Comparison of ENCODE assay signal across 27 cellular contexts in the genomic region with DNA sequence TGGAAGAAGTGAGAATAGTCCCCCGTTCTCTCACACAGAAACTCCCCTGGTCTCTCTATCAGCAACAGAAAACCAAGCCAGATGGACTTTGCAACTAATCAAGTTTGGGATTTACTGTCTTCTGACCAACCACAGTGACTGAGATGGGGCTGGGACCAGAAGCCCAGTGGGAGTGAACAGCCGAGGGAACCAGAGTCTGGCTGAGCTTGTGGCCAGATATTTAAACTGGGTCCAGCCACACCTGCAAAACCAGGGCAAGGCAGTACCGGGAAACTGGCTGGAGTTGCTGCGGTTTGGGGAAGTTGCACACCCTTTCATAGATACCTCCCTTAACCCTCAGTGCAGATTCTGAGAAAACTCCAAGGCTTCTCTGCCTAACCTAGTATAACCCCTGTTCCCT. TPM values are rescaled to one million over a fixed set of nuclear protein-coding genes. Genes with fewer than 3 reads are reported as not detected.
DNase-seq lines count a peak whose midpoint lies in the region; ATAC-seq and TF ChIP-seq lines count a peak whose summit lies in the region.
"Had no signal": no experiment of that assay in that cellular context is flagged by ENCODE, and none has a peak within 500 bp of the region (broad histone marks: within the 10 kb centered on the region; RNA-seq: fewer than 3 reads in every experiment).

No MANE protein-coding gene starts in this region.

- H3K36me3 Mint-ChIP-seq in T-helper 2 cell treated with Interferon-gamma antibody and Interleukin-4, amounts not matched to agents 5 μg/mL and 100 μg/mL, for 36 hours (ENCODE audit: low read depth): peaks cover 64% of the 10 kb centered on the region
- peaks cover 66% of the 10 kb centered on the region for H3K36me3 Mint-ChIP-seq in CD4-positive, alpha-beta T cell (ENCODE audit: low read depth)
- H3K36me3 Mint-ChIP-seq in activated T-helper 17 cell treated with anti-CD3 and anti-CD28 coated beads, Interleukin-2, amount 50 U/mL, for 72 hours (ENCODE audit: low read depth): peaks cover 71% of the 10 kb centered on the region
- H3K36me3 Mint-ChIP-seq in naive B cell: peaks cover 0 to 7% of the 10 kb centered on the region in 2 donors

- ATAC-seq in CD4-positive, alpha-beta T cell (ENCODE audit: poor library complexity): no peak
- ATAC-seq in activated T-helper 17 cell treated with anti-CD3 and anti-CD28 coated beads, Interleukin-2, amount 50 U/mL, for 72 hours (replicated peaks): no peak
- ATAC-seq in naive B cell (ENCODE audit: low read depth in 2 of 2): no peak
- no peak for ATAC-seq in GM21528 (IDR thresholded peaks at IDR 0.05; ENCODE audit: low FRiP score, unreplicated experiment)
- ATAC-seq: body of pancreas, lower lobe of right lung had no signal

- H3K9me3 ChIP-seq in CD4-positive, alpha-beta T cell (ENCODE audit: control insufficient read depth, low read length): no peaks in the 10 kb centered on the region
- H3K9me3 ChIP-seq: BE2C, body of pancreas, esophagus muscularis mucosa, lower lobe of right lung, ovary, Peyer's patch, right atrium auricular region, SJSA1 had no signal

- CTCF ChIA-PET in CD4-positive, alpha-beta T cell (lab: Charles Lee): interaction anchor here (3.2 kb wide), 1 partner anchor 11 kb away, joined by 7 read pairs; no protein-coding TSS in a partner anchor

- no peak for TF ChIP-seq CTCF in CD4-positive, alpha-beta T cell (IDR thresholded peaks at IDR 0.05)

- H3K27ac Mint-ChIP-seq in T-helper 2 cell treated with Interferon-gamma antibody and Interleukin-4, amounts not matched to agents 5 μg/mL and 100 μg/mL, for 36 hours: peak overlapping the region; percentile 11
- peak overlapping the region; percentile 43 for H3K27ac Mint-ChIP-seq in CD4-positive, alpha-beta T cell
- H3K27ac Mint-ChIP-seq in activated T-helper 17 cell treated with anti-CD3 and anti-CD28 coated beads, Interleukin-2, amount 50 U/mL, for 72 hours: peak overlapping the region; percentile 28
- peak overlapping the region in 4 of 6 donors; percentile 57 to 87 (median 64) for H3K27ac Mint-ChIP-seq in naive B cell

- H3K4me3 Mint-ChIP-seq in T-helper 2 cell treated with Interferon-gamma antibody and Interleukin-4, amounts not matched to agents 5 μg/mL and 100 μg/mL, for 36 hours: no peak overlapping the region
- no peak overlapping the region for H3K4me3 Mint-ChIP-seq in CD4-positive, alpha-beta T cell
- no peak overlapping the region for H3K4me3 Mint-ChIP-seq in activated T-helper 17 cell treated with anti-CD3 and anti-CD28 coated beads, Interleukin-2, amount 50 U/mL, for 72 hours
- H3K4me3 Mint-ChIP-seq in naive B cell: no peak overlapping the region

- H3K9me3 Mint-ChIP-seq in T-helper 2 cell treated with Interferon-gamma antibody and Interleukin-4, amounts not matched to agents 5 μg/mL and 100 μg/mL, for 36 hours: no peaks in the 10 kb centered on the region
- no peaks in the 10 kb centered on the region for H3K9me3 Mint-ChIP-seq in CD4-positive, alpha-beta T cell
- no peaks in the 10 kb centered on the region for H3K9me3 Mint-ChIP-seq in activated T-helper 17 cell treated with anti-CD3 and anti-CD28 coated beads, Interleukin-2, amount 50 U/mL, for 72 hours
- H3K9me3 Mint-ChIP-seq in naive B cell: no peaks in the 10 kb centered on the region

- H3K27me3 ChIP-seq in CD4-positive, alpha-beta T cell (ENCODE audit: control insufficient read depth, insufficient read depth, low read length): no peaks in the 10 kb centered on the region
- H3K27me3 ChIP-seq: BE2C, body of pancreas, esophagus muscularis mucosa, ovary, Peyer's patch, right atrium auricular region, SJSA1 had no signal

- no peaks in the 10 kb centered on the region for H3K27me3 Mint-ChIP-seq in T-helper 2 cell treated with Interferon-gamma antibody and Interleukin-4, amounts not matched to agents 5 μg/mL and 100 μg/mL, for 36 hours (ENCODE audit: low read depth)
- no peaks in the 10 kb centered on the region for H3K27me3 Mint-ChIP-seq in CD4-positive, alpha-beta T cell
- no peaks in the 10 kb centered on the region for H3K27me3 Mint-ChIP-seq in activated T-helper 17 cell treated with anti-CD3 and anti-CD28 coated beads, Interleukin-2, amount 50 U/mL, for 72 hours
- H3K27me3 Mint-ChIP-seq in naive B cell: no peaks in the 10 kb centered on the region

- H3K27ac ChIP-seq in CD4-positive, alpha-beta T cell (ENCODE audit: low read depth, low read length): no peak overlapping the region
- H3K27ac ChIP-seq: body of pancreas, esophagus muscularis mucosa, lower lobe of right lung, ovary, right atrium auricular region, SJSA1 had no signal

- no peak for DNase-seq in T-helper 2 cell treated with Interferon-gamma antibody and Interleukin-4, amounts not matched to agents 5 μg/mL and 100 μg/mL, for 36 hours (ENCODE audit: low spot score)
- DNase-seq in T-helper 2 cell: no peak
- no peak for DNase-seq in CD4-positive, alpha-beta T cell
- no peak for DNase-seq in naive B cell
- no peak for DNase-seq in activated gamma-delta T cell treated with Interleukin-2 at 50 U/mL for 16 hours
- DNase-seq in T-helper 9 cell: no peak
- DNase-seq: activated CD4-positive, CD25-positive, alpha-beta regulatory T cell; BE2C; body of pancreas; effector memory CD4-positive, alpha-beta T cell; EL; GOT3; hypothalamus; lower lobe of right lung; NCI-H1417; NK-92 treated with Interleukin-12 subunit alpha and Interleukin-12 subunit beta, amount 100 ng/mL, for 24 hours; ovary; trophoblast cell had no signal

- intact Hi-C loops in CD4-positive, alpha-beta T cell (cut with DNase I, micrococcal nuclease): no loop called here

- POLR2A ChIA-PET in CD4-positive, alpha-beta T cell (lab: Charles Lee): interaction anchor here (1.2 to 2.7 kb wide), 5 partner anchors 9 to 29 kb away, joined by 3 to 12 read pairs (median 5); a partner anchor contains a TSS

- H3K4me1 Mint-ChIP-seq in T-helper 2 cell treated with Interferon-gamma antibody and Interleukin-4, amounts not matched to agents 5 μg/mL and 100 μg/mL, for 36 hours (ENCODE audit: low read depth): peaks cover 53% of the 10 kb centered on the region
- peaks cover 37% of the 10 kb centered on the region for H3K4me1 Mint-ChIP-seq in CD4-positive, alpha-beta T cell (ENCODE audit: low read depth)
- H3K4me1 Mint-ChIP-seq in activated T-helper 17 cell treated with anti-CD3 and anti-CD28 coated beads, Interleukin-2, amount 50 U/mL, for 72 hours: peaks cover 27% of the 10 kb centered on the region
- peaks cover 16 to 30% (median 29%) of the 10 kb centered on the region in 3 donors for H3K4me1 Mint-ChIP-seq in naive B cell

RNA-seq across cellular contexts. Expression of a gene that starts 6.0 kb away (rescaled TPM):
- total RNA-seq in CD4-positive, alpha-beta T cell: 100 to 1,000 TPM; 245 to 259 TPM
- 100 to 1,000 TPM; 214 to 269 TPM for total RNA-seq in activated T-helper 17 cell treated with anti-CD3 and anti-CD28 coated beads, Interleukin-2, amount 50 U/mL, for 72 hours
- 100 to 1,000 TPM; 180 to 225 (median 204) TPM for polyA plus RNA-seq in naive B cell (ENCODE audit: low read depth in 6 of 6)

RNA-seq across cellular contexts. Expression of a gene that starts 15.5 kb away (rescaled TPM):
- under 1 TPM; 0.20 to 0.27 TPM for total RNA-seq in CD4-positive, alpha-beta T cell
- 1 to 10 TPM in 1 of 2 donors, under 1 TPM in 1; 0.86 to 1.9 TPM for total RNA-seq in activated T-helper 17 cell treated with anti-CD3 and anti-CD28 coated beads, Interleukin-2, amount 50 U/mL, for 72 hours
- under 1 TPM in 2 of 6 donors, not detected in 4; 0.32 TPM for polyA plus RNA-seq in naive B cell (ENCODE audit: low read depth in 6 of 6)
- total RNA-seq: frontal cortex, SJSA1 had no signal

RNA-seq across cellular contexts. Expression of a gene that starts 18.9 kb away (rescaled TPM):
- total RNA-seq in CD4-positive, alpha-beta T cell: 10 to 100 TPM; 19.1 to 21.9 TPM
- total RNA-seq in activated T-helper 17 cell treated with anti-CD3 and anti-CD28 coated beads, Interleukin-2, amount 50 U/mL, for 72 hours: 100 to 1,000 TPM; 110 to 119 TPM
- polyA plus RNA-seq in naive B cell (ENCODE audit: low read depth in 6 of 6): 10 to 100 TPM in 5 of 6 donors, 1 to 10 TPM in 1; 4.2 to 42.7 (median 23.9) TPM

RNA-seq across cellular contexts. Expression of a gene that starts 46.7 kb away (rescaled TPM):
- total RNA-seq in CD4-positive, alpha-beta T cell: not detected
- under 1 TPM in 1 of 2 donors, not detected in 1; 0.11 TPM for total RNA-seq in activated T-helper 17 cell treated with anti-CD3 and anti-CD28 coated beads, Interleukin-2, amount 50 U/mL, for 72 hours
- not detected for polyA plus RNA-seq in naive B cell (ENCODE audit: low read depth in 6 of 6)
- total RNA-seq: body of pancreas; esophagus muscularis mucosa; lower lobe of right lung; right atrium auricular region; SJSA1; T-helper 2 cell treated with Interferon-gamma antibody and Interleukin-4, amounts not matched to agents 100 ng/mL and 5 ng/mL, for 36 hours had no signal
- polyA plus RNA-seq: ovary had no signal

RNA-seq across cellular contexts. Expression of a gene that starts 47.4 kb away (rescaled TPM):
- total RNA-seq in CD4-positive, alpha-beta T cell: not detected
- total RNA-seq in activated T-helper 17 cell treated with anti-CD3 and anti-CD28 coated beads, Interleukin-2, amount 50 U/mL, for 72 hours: not detected
- polyA plus RNA-seq in naive B cell (ENCODE audit: low read depth in 6 of 6): not detected
- total RNA-seq: body of pancreas; esophagus muscularis mucosa; frontal cortex; lower lobe of right lung; NCI-H460; ovary; Peyer's patch; right atrium auricular region; SJSA1; T-helper 2 cell treated with Interferon-gamma antibody and Interleukin-4, amounts not matched to agents 100 ng/mL and 5 ng/mL, for 36 hours had no signal
- polyA plus RNA-seq: ovary had no signal

Comparison
In these comparisons a context has a peak if more than half of its experiments do, and no peak if none do; other contexts are left out.
1. H3K27ac Mint-ChIP-seq: peak in every context shown above with its lines; median percentile 64 in naive B cell; 43 in CD4-positive, alpha-beta T cell; 28 in activated T-helper 17 cell treated with anti-CD3 and anti-CD28 coated beads, Interleukin-2, amount 50 U/mL, for 72 hours; 11 in T-helper 2 cell treated with Interferon-gamma antibody and Interleukin-4, amounts not matched to agents 5 μg/mL and 100 μg/mL, for 36 hours.
2. RNA of a gene that starts 18.9 kb away (total RNA-seq): 110 to 119 TPM in activated T-helper 17 cell treated with anti-CD3 and anti-CD28 coated beads, Interleukin-2, amount 50 U/mL, for 72 hours; 19.1 to 21.9 TPM in CD4-positive, alpha-beta T cell; every median in the first group is over 4 times any median in the second.